8 cellular contexts compared by ENCODE assay signal in the genomic region with DNA sequence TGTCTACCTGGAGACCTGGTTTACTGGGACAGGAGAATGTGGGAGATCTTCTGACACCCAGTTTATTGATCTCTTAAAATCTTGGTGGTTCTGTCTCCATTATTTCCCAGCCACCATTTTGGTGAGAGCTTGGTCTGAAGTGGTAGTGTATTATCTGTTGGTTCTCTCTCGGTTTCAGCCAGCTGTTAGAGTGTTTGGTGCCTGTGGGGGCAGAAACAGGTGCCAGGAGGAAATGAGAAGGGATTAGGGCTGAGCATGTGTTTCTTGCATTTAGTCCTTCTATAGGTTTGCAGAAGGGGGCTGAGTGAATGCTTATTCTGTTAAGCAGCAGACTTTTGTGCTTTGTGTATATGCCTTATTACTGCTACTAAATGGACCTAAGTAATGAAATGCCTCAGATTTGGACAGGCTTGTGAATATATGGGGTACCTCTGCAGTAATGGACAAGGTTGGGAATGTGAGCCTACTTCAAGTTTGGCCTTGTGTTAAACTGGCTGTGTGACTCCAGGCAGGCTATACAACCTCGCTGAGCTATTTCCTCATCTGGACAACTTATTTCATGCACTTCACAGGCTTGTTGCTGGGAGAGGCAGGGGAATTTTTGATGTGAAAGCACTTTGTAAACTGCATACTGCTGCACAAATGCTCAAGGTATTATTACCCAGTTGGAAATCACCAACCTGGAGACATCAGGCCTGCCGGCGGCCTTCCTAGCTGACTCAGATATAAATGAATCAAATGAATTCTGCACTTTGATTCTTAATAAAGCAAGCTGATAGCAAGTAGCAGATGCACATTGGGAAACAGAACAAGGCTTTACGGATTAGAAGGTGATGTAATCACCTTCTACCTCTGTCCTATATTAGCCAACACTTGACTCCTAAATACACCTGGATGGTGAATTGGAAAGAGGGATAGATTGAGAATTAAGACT. TPM values are rescaled to one million over a fixed set of nuclear protein-coding genes. Genes with fewer than 3 reads are reported as not detected.
DNase-seq lines count a peak whose midpoint lies in the region; ATAC-seq and TF ChIP-seq lines count a peak whose summit lies in the region.

No MANE protein-coding gene starts in this region.

- no peak overlapping the region for H3K4me3 ChIP-seq in thyroid gland (replicated peaks in 1 of 3)

- TF ChIP-seq CTCF in CD14-positive monocyte (IDR thresholded peaks at IDR 0.05) (no peak), brain (conservative IDR thresholded peaks at IDR 0.05) (no peak), thyroid gland (IDR thresholded peaks at IDR 0.05) (no peak)

- H3K9me3 Mint-ChIP-seq in CD14-positive monocyte, result no peaks in the 10 kb centered on the region
- H3K9me3 Mint-ChIP-seq in brain, result no peaks in the 10 kb centered on the region

- H3K27ac Mint-ChIP-seq in CD14-positive monocyte (peak overlapping the region; percentile 63 to 82 (median 74)), brain (peak overlapping the region in 3 of 5 experiments; percentile 16 to 90 (median 81))

- H3K27me3 ChIP-seq in thyroid gland, result no peaks in the 10 kb centered on the region

- no peak for DNase-seq in CD14-positive monocyte (ENCODE audit: low spot score)
- DNase-seq in AG08395 (ENCODE audit: low spot score), result no peak
- no peak for DNase-seq in thyroid gland
- no peak for DNase-seq in HuH-7.5 (ENCODE audit: low spot score)

- peaks cover 99% of the 10 kb centered on the region for H3K4me1 Mint-ChIP-seq in CD14-positive monocyte
- peaks cover 100% of the 10 kb centered on the region for H3K4me1 Mint-ChIP-seq in brain

- TF ChIP-seq POLR2A in thyroid gland (IDR thresholded peaks at IDR 0.05), result no peak

- H3K27ac ChIP-seq in thyroid gland, result no peak overlapping the region

- peaks cover 26 to 32% of the 10 kb centered on the region in 2 donors for H3K4me1 ChIP-seq in thyroid gland

- H3K36me3 ChIP-seq in thyroid gland, result no peaks in the 10 kb centered on the region

- H3K4me3 Mint-ChIP-seq in CD14-positive monocyte (peak overlapping the region in 1 of 2 donors; percentile 34), brain (peak overlapping the region in 4 of 5 experiments; percentile 33 to 71 (median 50))

- H3K27me3 Mint-ChIP-seq in CD14-positive monocyte (ENCODE audit: low read depth in 3 of 3) (no peaks in the 10 kb centered on the region), brain (no peaks in the 10 kb centered on the region)

- ATAC-seq in GM19351 (IDR thresholded peaks at IDR 0.05; ENCODE audit: unreplicated experiment) (peak; percentile 68), HG03439 (IDR thresholded peaks at IDR 0.05; ENCODE audit: unreplicated experiment) (peak; percentile 43), HG03520 (IDR thresholded peaks at IDR 0.05; ENCODE audit: unreplicated experiment) (no peak)

- H3K9me3 ChIP-seq in thyroid gland, result no peaks in the 10 kb centered on the region

- H3K36me3 Mint-ChIP-seq in CD14-positive monocyte (peaks cover 59 to 81% of the 10 kb centered on the region in 2 donors), brain (peaks cover 26% of the 10 kb centered on the region)

- 90 to 95% methylated on average over 5 of the region's 5 CpGs for WGBS in thyroid gland, 2 donors

- intact Hi-C loops in CD14-positive monocyte (cut with micrococcal nuclease), result loop anchor here in 1 of 2 donors (5.0 kb wide), 1 partner anchor 42 kb away; no protein-coding TSS in a partner anchor
- intact Hi-C loops in thyroid gland (cut with DNase I), result no loop called here

RNA-seq across cellular contexts. Expression of a gene that starts 9.9 kb away (rescaled TPM):
- 10 to 100 TPM in 1 of 2 donors, 1 to 10 TPM in 1; 6.8 to 12.5 TPM for polyA plus RNA-seq in CD14-positive monocyte
- polyA plus RNA-seq in brain (ENCODE audit: insufficient read depth, low read depth, low replicate concordance), result 19.7 TPM
- total RNA-seq in thyroid gland, result 1 to 10 TPM; 6.6 to 8.1 (median 7.5) TPM
